6 cellular contexts compared by ENCODE assay signal in the genomic region with DNA sequence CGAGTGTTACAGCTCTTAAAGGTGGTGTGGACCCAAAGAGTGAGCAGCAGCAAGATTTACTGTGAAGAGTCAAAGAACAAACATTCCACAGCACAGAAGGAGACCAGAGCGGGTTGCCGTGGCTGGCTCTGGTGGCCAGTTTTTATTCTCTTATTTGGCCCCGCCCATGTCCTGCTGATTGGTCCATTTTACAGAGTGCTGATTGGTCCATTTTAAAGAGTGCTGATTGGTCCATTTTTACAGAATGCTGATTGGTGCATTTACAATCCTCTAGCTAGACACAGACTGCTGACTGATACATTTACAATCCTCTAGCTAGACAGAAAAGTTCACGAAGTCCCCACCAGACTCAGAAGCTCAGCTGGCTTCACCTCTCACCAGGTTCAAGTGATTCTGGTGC.
DNase-seq lines count a peak whose midpoint lies in the region; ATAC-seq, FAIRE-seq and TF ChIP-seq lines count a peak whose summit lies in the region.
"Not testable (repeated sequence)": the region's sequence is repeated elsewhere in the genome, so short reads cannot be mapped to it uniquely, and the experiment has no call there.

No MANE protein-coding gene starts in this region.

- not testable (repeated sequence) for H3K27ac ChIP-seq in A549; K562 (ENCODE audit: extremely low read depth, low read depth, low read length); HepG2 (ENCODE audit: extremely low read length, insufficient read depth, low read length); testis

- TF ChIP-seq POLR2A in A549 (IDR thresholded peaks at IDR 0.05; ENCODE audit: low read length); H54 (IDR thresholded peaks at IDR 0.05; ENCODE audit: low read depth, low read length); K562 (conservative IDR thresholded peaks at IDR 0.05); HepG2 (IDR thresholded peaks at IDR 0.05; ENCODE audit: insufficient read depth in 1 of 2, low read depth in 2 of 2, low read length in 2 of 2); testis (IDR thresholded peaks at IDR 0.05): not testable (repeated sequence)

- peaks cover 33% of the 10 kb centered on the region for H3K9me3 Mint-ChIP-seq in WTC11

- not testable (repeated sequence) for H3K9ac ChIP-seq in K562 (ENCODE audit: insufficient read depth in 1 of 2, low read depth in 2 of 2, low read length in 2 of 2); HepG2 (ENCODE audit: insufficient read depth, low read depth, low read length)

- BruUV-seq in K562 (replicated peaks; lab: Mats Ljungman, UMichigan); HepG2 (replicated peaks; lab: Mats Ljungman, UMichigan): not testable (repeated sequence)

- not testable (repeated sequence) for TF ChIP-seq RAD21 in A549 (conservative IDR thresholded peaks at IDR 0.05 in 1 of 2, IDR thresholded peaks at IDR 0.05 in 1 of 2); K562 (CRISPR knock-in tag; conservative IDR thresholded peaks at IDR 0.05 in 1 of 2, IDR thresholded peaks at IDR 0.05 in 1 of 2); HepG2 (CRISPR knock-in tag; IDR thresholded peaks at IDR 0.05)

- intact Hi-C loops in K562 (cut with micrococcal nuclease); HepG2 (cut with micrococcal nuclease; ENCODE audit: unreplicated experiment); testis (cut with DNase I; ENCODE audit: low total_unique reads): not testable (repeated sequence)

- H3K36me3 Mint-ChIP-seq in WTC11: peaks cover 60% of the 10 kb centered on the region

- not testable (repeated sequence) for H3K36me3 ChIP-seq in K562 (ENCODE audit: control insufficient read depth, insufficient read depth, low read length); testis (ENCODE audit: low read depth, missing control alignments)
- peaks cover 4 to 15% of the 10 kb centered on the region in 2 experiments; a peak in 3 of 5 replicates for H3K36me3 ChIP-seq in HepG2 (replicated peaks in 1 of 2; ENCODE audit: control insufficient read depth in 1 of 2, insufficient read depth in 2 of 2, low read length in 2 of 2)

- H3K9me1 ChIP-seq in K562 (ENCODE audit: control insufficient read depth, insufficient read depth, low read length): not testable (repeated sequence)

- H4K20me1 ChIP-seq in K562 (replicated peaks; ENCODE audit: control insufficient read depth, insufficient read depth, low read length); HepG2 (ENCODE audit: insufficient read depth, low read length): not testable (repeated sequence)

- ATAC-seq in A549, WTC11, K562, HepG2: not testable (repeated sequence)

- H3K4me3 ChIP-seq in A549; K562; HepG2 (replicated peaks in 1 of 3; ENCODE audit: insufficient read depth in 1 of 3, low read depth in 2 of 3, low read length in 3 of 3); testis: not testable (repeated sequence)

- not testable (repeated sequence) for H3K27ac Mint-ChIP-seq in WTC11

- H3K27me3 Mint-ChIP-seq in WTC11 (ENCODE audit: low read depth): not testable (repeated sequence)

- CTCF ChIA-PET in A549 (lab: Yijun Ruan, JAX): interaction anchor here (1.1 kb wide), 1 partner anchor 57 kb away, joined by 4 read pairs; no protein-coding TSS in a partner anchor
- CTCF ChIA-PET in WTC11 (lab: Charles Lee); K562 (lab: Yijun Ruan, JAX; ENCODE audit: low intra/inter-chr PET ratio); HepG2 (lab: Yijun Ruan, JAX; ENCODE audit: low intra/inter-chr PET ratio, low total read pairs): not testable (repeated sequence)

- H3K4me1 ChIP-seq in A549; K562 (replicated peaks in 1 of 2; ENCODE audit: control insufficient read depth in 2 of 2, insufficient read depth in 2 of 2, low read length in 2 of 2); HepG2 (ENCODE audit: insufficient read depth, low read length); testis: not testable (repeated sequence)

- not testable (repeated sequence) for H3K4me2 ChIP-seq in A549; K562 (ENCODE audit: insufficient read depth, low read length); HepG2 (ENCODE audit: low read depth, low read length)

- not testable (repeated sequence) for TF ChIP-seq CTCF in A549 (IDR thresholded peaks at IDR 0.05); WTC11 (IDR thresholded peaks at IDR 0.05); K562 (IDR thresholded peaks at IDR 0.05 in 2 of 3, conservative IDR thresholded peaks at IDR 0.05 in 1 of 3; ENCODE audit: insufficient read depth in 2 of 3, low read depth in 1 of 3, low read length in 3 of 3); HepG2 (CRISPR knock-in tag; IDR thresholded peaks at IDR 0.05); testis (IDR thresholded peaks at IDR 0.05)

- not testable (repeated sequence) for H3K4me3 Mint-ChIP-seq in WTC11

- not testable (repeated sequence) for H3K4me1 Mint-ChIP-seq in WTC11

- not testable (repeated sequence) for H2AFZ ChIP-seq in K562 (ENCODE audit: low read depth, low read length); HepG2 (ENCODE audit: low read length)

- H3K9me3 ChIP-seq in A549; K562 (replicated peaks; ENCODE audit: control insufficient read depth, insufficient read depth, low read depth, low read length); HepG2 (ENCODE audit: low read length); testis: not testable (repeated sequence)

- POLR2A ChIA-PET in A549 (lab: Yijun Ruan, JAX); WTC11 (lab: Charles Lee); K562 (lab: Yijun Ruan, JAX); HepG2 (lab: Yijun Ruan, JAX): not testable (repeated sequence)

- WGBS in A549 (ENCODE audit: missing lambda C conversion rate): 90% methylated on average over 5 of the region's 5 CpGs
- WGBS in K562 (ENCODE audit: insufficient coverage, low coverage, missing lambda C conversion rate): 49% methylated on average over 5 of the region's 5 CpGs
- WGBS in HepG2 (ENCODE audit: low lambda C conversion rate): 100% methylated on average over 5 of the region's 5 CpGs
- 72 to 80% methylated on average over 5 of the region's 5 CpGs for WGBS in testis, 2 donors

- H3K79me2 ChIP-seq in K562 (ENCODE audit: control insufficient read depth, insufficient read depth, low read length); HepG2 (ENCODE audit: insufficient read depth, low read length): not testable (repeated sequence)

- not testable (repeated sequence) for TF ChIP-seq EP300 in A549 (IDR thresholded peaks at IDR 0.05); K562 (IDR thresholded peaks at IDR 0.05; ENCODE audit: low read length); HepG2 (IDR thresholded peaks at IDR 0.05; ENCODE audit: low read depth in 2 of 2, low read length in 2 of 2); HepG2 (CRISPR knock-in tag; IDR thresholded peaks at IDR 0.05; ENCODE audit: borderline replicate concordance)

- not testable (repeated sequence) for FAIRE-seq in A549 (lab: Jason Lieb, UNC); K562 (lab: Jason Lieb, UNC); HepG2 (lab: Jason Lieb, UNC)
- peak; percentile 52 for FAIRE-seq in H54 (lab: Jason Lieb, UNC)

- in situ Hi-C loops in K562 (cut with MboI); HepG2 (cut with HindIII; ENCODE audit: extremely low pct_ligation_motif_present, low pct_unique_long_range_greater_than_20kb): not testable (repeated sequence)

- not testable (repeated sequence) for DNase-seq in A549 (ENCODE audit: low read depth in 1 of 2, low spot score in 1 of 2); H54 (ENCODE audit: insufficient read length, low spot score); WTC11 (ENCODE audit: low spot score); K562 (ENCODE audit: extremely low read depth in 1 of 4, low spot score in 3 of 4); HepG2 (ENCODE audit: low spot score)
- peak; percentile 62 for DNase-seq in testis

- H3K27me3 ChIP-seq in K562 (ENCODE audit: control insufficient read depth in 2 of 2, insufficient read depth in 2 of 2, low read length in 2 of 2); HepG2 (ENCODE audit: control insufficient read depth in 1 of 2, insufficient read depth in 2 of 2, low read length in 2 of 2); testis: not testable (repeated sequence)

TF ChIP-seq in A549, 52 proteins besides CTCF, POLR2A, EP300 and RAD21:
- TF ChIP-seq MAFK (IDR thresholded peaks at IDR 0.05; ENCODE audit: partially characterized antibody): peak; percentile 73

TF ChIP-seq in WTC11, 78 proteins besides CTCF, POLR2A, EP300 and RAD21:
- 0 out of 2 replicates have a peak, but pooled peaks have one; percentile 24 for TF ChIP-seq NFYB (CRISPR knock-in tag; conservative IDR thresholded peaks at IDR 0.05; ENCODE audit: low read depth)

TF ChIP-seq in K562, 482 proteins besides CTCF, POLR2A, EP300 and RAD21:
- peak; percentile 57 for TF ChIP-seq C11orf30 (IDR thresholded peaks at IDR 0.05; ENCODE audit: low read depth)
- TF ChIP-seq MAFG (tag; conservative IDR thresholded peaks at IDR 0.05): peak; percentile 54
- TF ChIP-seq ZNF316 (IDR thresholded peaks at IDR 0.05): peak; percentile 75
- TF ChIP-seq NFYB (IDR thresholded peaks at IDR 0.05; ENCODE audit: extremely low read depth, insufficient read length): peak; percentile 69
- peak; percentile 27 for TF ChIP-seq RBM25 (IDR thresholded peaks at IDR 0.05; ENCODE audit: low read depth, low read length, severe bottlenecking)

TF ChIP-seq in HepG2, 621 proteins besides CTCF, POLR2A, EP300 and RAD21:
- peak; percentile 57 for TF ChIP-seq MAFF (IDR thresholded peaks at IDR 0.05; ENCODE audit: low read depth, low read length)
- TF ChIP-seq NFYB (CRISPR knock-in tag; IDR thresholded peaks at IDR 0.05): peak; percentile 53; the same call in 1 of the 2 replicates
- TF ChIP-seq NFYC (CRISPR knock-in tag; IDR thresholded peaks at IDR 0.05): peak; percentile 50; the same call in 1 of the 2 replicates
- peak; percentile 37 to 66; a peak in 2 of 4 replicates for TF ChIP-seq MAFK (conservative IDR thresholded peaks at IDR 0.05 in 1 of 2, IDR thresholded peaks at IDR 0.05 in 1 of 2; ENCODE audit: low read length in 2 of 2)
